In the genomic region with DNA sequence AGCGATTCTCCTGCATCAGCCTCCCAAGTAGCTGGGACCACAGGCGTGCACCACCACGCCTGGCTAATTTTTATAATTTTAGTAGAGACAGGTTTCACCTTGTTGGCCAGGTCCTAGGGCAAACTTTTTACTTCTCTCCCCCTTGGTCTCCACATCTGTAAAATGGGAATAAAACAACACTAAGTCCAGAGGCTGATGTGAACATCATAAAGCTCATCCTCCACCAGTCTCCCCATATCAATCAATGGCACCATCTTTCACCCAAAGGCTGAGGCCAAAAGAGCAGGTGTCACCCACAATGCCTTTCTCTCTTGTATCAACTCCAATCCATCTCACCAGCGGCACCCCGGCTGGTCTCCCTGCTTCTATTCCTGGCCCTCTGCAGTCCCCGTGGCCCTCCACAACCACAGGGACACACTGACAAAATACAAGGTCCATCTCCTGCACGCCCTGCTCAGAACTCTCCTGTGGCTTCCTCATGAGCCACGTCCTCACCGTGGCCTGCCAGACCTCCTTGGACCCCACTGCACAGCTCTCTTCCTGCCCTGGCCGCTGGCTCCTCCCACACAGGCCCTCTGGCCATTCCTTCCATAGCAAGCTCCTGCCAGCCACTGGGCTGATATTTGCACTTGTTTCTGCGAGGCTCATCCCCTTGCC, we compare ENCODE assay signal across 19 cellular contexts.
DNase-seq lines count a peak whose midpoint lies in the region; ATAC-seq, FAIRE-seq and TF ChIP-seq lines count a peak whose summit lies in the region.
"Had no signal": no experiment of that assay in that cellular context is flagged by ENCODE, and none has a peak within 500 bp of the region (broad histone marks: within the 10 kb centered on the region; RNA-seq: fewer than 3 reads in every experiment).

No MANE protein-coding gene starts in this region.

- H4K91ac ChIP-seq in neuronal stem cell (ENCODE audit: low read depth, low read length, poor library complexity): no peak overlapping the region

- FAIRE-seq in GM12891 (lab: Jason Lieb, UNC): no peak
- FAIRE-seq: A204.1, endothelial cell of umbilical vein, kidney had no signal

- peaks cover 6 to 45% of the 10 kb centered on the region in 2 donors for H3K36me3 ChIP-seq in neuronal stem cell (replicated peaks in 1 of 2; ENCODE audit: control insufficient read depth in 2 of 2, insufficient read depth in 2 of 2, low read length in 2 of 2)
- H3K36me3 ChIP-seq: Peyer's patch, transverse colon had no signal

- peak; percentile 93 for TF ChIP-seq POLR2A in GM12891 (IDR thresholded peaks at IDR 0.05; ENCODE audit: low read depth, low read length)

- no peak overlapping the region for H2BK12ac ChIP-seq in neuronal stem cell (ENCODE audit: low read length)

- no peak for ATAC-seq in HG03025 (IDR thresholded peaks at IDR 0.05; ENCODE audit: low FRiP score, unreplicated experiment)
- ATAC-seq: body of pancreas, SK-N-SH treated with all-trans-retinoic acid at 6 μM for 48 hours had no signal

- peaks cover 12% of the 10 kb centered on the region for H3K9me3 Mint-ChIP-seq in activated CD4-positive, alpha-beta T cell treated with anti-CD3 and anti-CD28 coated beads, Interleukin-2, amount 10 ng/mL, durations not matched to agents 24 days and 14 days
- H3K9me3 Mint-ChIP-seq in activated naive CD8-positive, alpha-beta T cell treated with anti-CD3 and anti-CD28 coated beads for 36 hours: peaks cover 3% of the 10 kb centered on the region

- no peak overlapping the region for H3K4me3 Mint-ChIP-seq in activated CD4-positive, alpha-beta T cell treated with anti-CD3 and anti-CD28 coated beads, Interleukin-2, amount 10 ng/mL, durations not matched to agents 24 days and 14 days
- no peak overlapping the region for H3K4me3 Mint-ChIP-seq in activated naive CD8-positive, alpha-beta T cell treated with anti-CD3 and anti-CD28 coated beads for 36 hours

- H2BK5ac ChIP-seq in neuronal stem cell (ENCODE audit: low read length): no peak overlapping the region

- H3K4ac ChIP-seq in neuronal stem cell (ENCODE audit: low read length): no peak overlapping the region

- no peak overlapping the region for H3K4me3 ChIP-seq in neuronal stem cell (ENCODE audit: low read length in 2 of 2)
- H3K4me3 ChIP-seq: body of pancreas, coronary artery, Peyer's patch, transverse colon had no signal

- intact Hi-C loops in activated CD4-positive, alpha-beta T cell treated with anti-CD3 and anti-CD28 coated beads, Interleukin-2, amount 10 ng/mL, durations not matched to agents 24 days and 14 days (cut with micrococcal nuclease): no loop called here

- DNase-seq in activated CD4-positive, alpha-beta T cell treated with anti-CD3 and anti-CD28 coated beads, Interleukin-2, amount 10 ng/mL, durations not matched to agents 24 days and 14 days: no peak
- no peak for DNase-seq in activated CD4-positive, alpha-beta T cell treated with anti-CD3 and anti-CD28 coated beads for 1 hour
- DNase-seq in GM12891 (ENCODE audit: insufficient read length, low spot score) (no peak), neuronal stem cell (ENCODE audit: low spot score) (no peak), SIG-M5 treated with dmso at 0.1 percent for 504 hours (lab: John Stamatoyannopoulos, UW; ENCODE audit: unreplicated experiment) (no peak), HPDE6-E6E7 (ENCODE audit: extremely low spot score) (no peak)
- no peak for DNase-seq in activated naive CD8-positive, alpha-beta T cell treated with anti-CD3 and anti-CD28 coated beads for 36 hours
- DNase-seq: body of pancreas, HCEC 1CT, hypothalamus, kidney, mammary epithelial cell, Peyer's patch, transverse colon had no signal

- no peak overlapping the region for H2AK5ac ChIP-seq in neuronal stem cell (ENCODE audit: low read depth, low read length)

- no peak overlapping the region for H3K27ac ChIP-seq in neuronal stem cell (replicated peaks; ENCODE audit: low read length)
- H3K27ac ChIP-seq: body of pancreas, coronary artery, Peyer's patch, transverse colon had no signal

- no peak overlapping the region for H3K9ac ChIP-seq in neuronal stem cell (ENCODE audit: low read depth, low read length, poor library complexity)

- no peak overlapping the region for H3K14ac ChIP-seq in neuronal stem cell (ENCODE audit: low read length)

- H2BK15ac ChIP-seq in neuronal stem cell (ENCODE audit: low read length): no peak overlapping the region

- peak overlapping the region; percentile 42 for H3K27ac Mint-ChIP-seq in activated CD4-positive, alpha-beta T cell treated with anti-CD3 and anti-CD28 coated beads, Interleukin-2, amount 10 ng/mL, durations not matched to agents 24 days and 14 days
- H3K27ac Mint-ChIP-seq in activated naive CD8-positive, alpha-beta T cell treated with anti-CD3 and anti-CD28 coated beads for 36 hours: peak overlapping the region; percentile 74

- no peak overlapping the region for H2BK120ac ChIP-seq in neuronal stem cell (ENCODE audit: low read depth, low read length)

- no peak overlapping the region for H2AFZ ChIP-seq in neuronal stem cell (ENCODE audit: low read length)

- H3K4me1 ChIP-seq in neuronal stem cell (ENCODE audit: control insufficient read depth in 2 of 2, insufficient read depth in 1 of 2, low read depth in 1 of 2, low read length in 2 of 2): peaks cover 0 to 2% of the 10 kb centered on the region in 2 donors
- H3K4me1 ChIP-seq: Peyer's patch had no signal

- peaks cover 0 to 4% of the 10 kb centered on the region in 2 donors for H3K9me3 ChIP-seq in neuronal stem cell (replicated peaks in 1 of 2; ENCODE audit: control insufficient read depth in 2 of 2, insufficient read depth in 1 of 2, low read depth in 1 of 2, low read length in 2 of 2)
- H3K9me3 ChIP-seq: body of pancreas, Peyer's patch, transverse colon had no signal

- peaks cover 13% of the 10 kb centered on the region for H3K79me1 ChIP-seq in neuronal stem cell (ENCODE audit: low read depth, low read length)

- peaks cover 61% of the 10 kb centered on the region for H3K4me1 Mint-ChIP-seq in activated CD4-positive, alpha-beta T cell treated with anti-CD3 and anti-CD28 coated beads, Interleukin-2, amount 10 ng/mL, durations not matched to agents 24 days and 14 days
- H3K4me1 Mint-ChIP-seq in activated naive CD8-positive, alpha-beta T cell treated with anti-CD3 and anti-CD28 coated beads for 36 hours: peaks cover 76% of the 10 kb centered on the region

- no peaks in the 10 kb centered on the region for H3K27me3 ChIP-seq in neuronal stem cell (ENCODE audit: control insufficient read depth in 3 of 3, insufficient read depth in 3 of 3, low read depth in 1 of 3, low read length in 3 of 3)
- H3K27me3 ChIP-seq: body of pancreas, Peyer's patch, transverse colon had no signal

- peaks cover 78% of the 10 kb centered on the region for H3K36me3 Mint-ChIP-seq in activated CD4-positive, alpha-beta T cell treated with anti-CD3 and anti-CD28 coated beads, Interleukin-2, amount 10 ng/mL, durations not matched to agents 24 days and 14 days (ENCODE audit: low read depth)
- H3K36me3 Mint-ChIP-seq in activated naive CD8-positive, alpha-beta T cell treated with anti-CD3 and anti-CD28 coated beads for 36 hours: peaks cover 81% of the 10 kb centered on the region

- no peak overlapping the region for H4K8ac ChIP-seq in neuronal stem cell (ENCODE audit: low read depth, low read length)

- H3K23ac ChIP-seq in neuronal stem cell (ENCODE audit: low read depth, low read length, poor library complexity): peak overlapping the region; percentile 2

- WGBS in neuronal stem cell (ENCODE audit: extremely low coverage in 2 of 2, insufficient read length in 2 of 2, insufficient replicate concordance in 1 of 2), 2 donors: no CpG with 5 or more reads among the region's 11 CpGs

- H3K4me2 ChIP-seq in neuronal stem cell (ENCODE audit: insufficient read depth, low read length, poor library complexity, severe bottlenecking): no peak overlapping the region

- H3K18ac ChIP-seq in neuronal stem cell (ENCODE audit: low read length): no peak overlapping the region

- H3K27me3 Mint-ChIP-seq in activated CD4-positive, alpha-beta T cell treated with anti-CD3 and anti-CD28 coated beads, Interleukin-2, amount 10 ng/mL, durations not matched to agents 24 days and 14 days: no peaks in the 10 kb centered on the region
- H3K27me3 Mint-ChIP-seq in activated naive CD8-positive, alpha-beta T cell treated with anti-CD3 and anti-CD28 coated beads for 36 hours: no peaks in the 10 kb centered on the region

TF ChIP-seq in GM12891, 5 proteins besides CTCF, POLR2A, EP300 and RAD21:
- TF ChIP-seq POU2F2 (IDR thresholded peaks at IDR 0.05; ENCODE audit: low read depth, low read length): peak; percentile 60
- no peak for TF ChIP-seq SPI1 (IDR thresholded peaks at IDR 0.05; ENCODE audit: low read depth, low read length)
- no peak for TF ChIP-seq PAX5 (IDR thresholded peaks at IDR 0.05; ENCODE audit: insufficient read depth, low read length, severe bottlenecking)
- peak; percentile 90 for TF ChIP-seq POLR2AphosphoS5 (IDR thresholded peaks at IDR 0.05; ENCODE audit: low read depth, low read length)
- TF ChIP-seq TAF1 (IDR thresholded peaks at IDR 0.05; ENCODE audit: low read depth, low read length): no peak
